In the genomic region with DNA sequence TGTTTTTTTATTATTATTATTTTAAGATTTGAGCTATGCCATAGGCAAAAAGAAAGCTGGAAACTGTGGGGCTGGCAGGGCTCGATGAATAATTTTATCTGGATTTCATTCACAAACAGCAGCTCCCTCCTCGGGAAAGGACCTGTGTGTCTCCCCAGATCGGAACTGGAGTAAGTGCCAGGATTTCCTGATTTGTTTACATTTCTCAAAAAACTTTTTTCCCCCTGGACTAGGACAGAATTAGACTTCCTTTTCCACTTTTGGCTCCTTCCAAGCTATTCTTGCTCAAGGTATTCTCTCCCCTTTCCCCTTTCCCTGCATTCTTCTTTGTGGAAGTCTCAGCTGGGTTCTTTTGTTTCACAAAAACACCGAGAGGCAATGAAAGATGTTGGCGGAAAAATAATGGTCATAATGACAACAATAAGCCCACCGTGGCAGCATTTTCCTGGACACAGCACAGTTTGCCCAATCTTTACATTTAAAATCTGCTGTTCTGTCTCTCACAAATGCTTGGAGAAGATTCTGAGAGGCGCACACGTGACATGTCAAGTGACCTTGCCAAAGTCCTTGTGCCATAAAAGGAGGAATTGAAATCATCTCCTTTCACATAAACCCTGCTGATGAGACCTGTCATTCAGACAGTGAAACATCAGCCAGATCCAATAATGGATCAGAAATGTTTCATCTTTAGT, we compare ENCODE assay signal across 11 cellular contexts.
DNase-seq lines count a peak whose midpoint lies in the region; ATAC-seq, FAIRE-seq and TF ChIP-seq lines count a peak whose summit lies in the region.
"Had no signal": no experiment of that assay in that cellular context is flagged by ENCODE, and none has a peak within 500 bp of the region (broad histone marks: within the 10 kb centered on the region; RNA-seq: fewer than 3 reads in every experiment).

No MANE protein-coding gene starts in this region.

- H3K36me3 Mint-ChIP-seq in MCF 10A (ENCODE audit: insufficient read depth, unreplicated experiment): peaks cover 6% of the 10 kb centered on the region
- H3K36me3 Mint-ChIP-seq: activated naive CD4-positive, alpha-beta T cell treated with anti-CD3 and anti-CD28 coated beads, Interleukin-2, amount 50 U/mL, for 24 hours had no signal

- H3K4me2 ChIP-seq in Loucy (ENCODE audit: low read depth, low read length, poor library complexity, severe bottlenecking): peak overlapping the region; percentile 5
- peak overlapping the region; percentile 49 for H3K4me2 ChIP-seq in HepG2 (ENCODE audit: low read depth, low read length)

- DNase-seq in MCF 10A (ENCODE audit: unreplicated experiment) (no peak), HepG2 (ENCODE audit: low spot score) (no peak), thoracic aorta (ENCODE audit: low spot score) (no peak), NCI-H446 treated with DMSO at 0.1 percent for 48 hours (lab: John Stamatoyannopoulos, UW) (no peak)
- no peak for DNase-seq in activated CD4-positive, alpha-beta T cell treated with anti-CD3 and anti-CD28 coated beads, Interleukin-2, amount 50 U/mL, for 1 hour
- DNase-seq: activated CD4-positive, alpha-beta T cell treated with anti-CD3 and anti-CD28 coated beads, Interleukin-2, amount 50 U/mL, for 4 hours; stimulated activated CD4-positive, alpha-beta T cell treated with anti-CD3 and anti-CD28 coated beads, Interleukin-12 subunit alpha, Interleukin-12 subunit beta, amount 100 ng/mL, for 4 hours; stimulated activated CD8-positive, alpha-beta memory T cell treated with anti-CD3 and anti-CD28 coated beads, Interleukin-4, amount 100 ng/mL, for 48 hours had no signal

- no peak for TF ChIP-seq POLR2A in HepG2 (IDR thresholded peaks at IDR 0.05; ENCODE audit: insufficient read depth in 1 of 2, low read depth in 2 of 2, low read length in 2 of 2)

- TF ChIP-seq RAD21 in HepG2 (CRISPR knock-in tag; IDR thresholded peaks at IDR 0.05): no peak

- H4K20me1 ChIP-seq in Loucy (ENCODE audit: insufficient read depth, low read length, poor library complexity, severe bottlenecking): no peaks in the 10 kb centered on the region
- no peaks in the 10 kb centered on the region for H4K20me1 ChIP-seq in HepG2 (ENCODE audit: insufficient read depth, low read length)

- H3K27me3 ChIP-seq in Loucy (ENCODE audit: insufficient read depth, low read length, poor library complexity, severe bottlenecking): no peaks in the 10 kb centered on the region
- H3K27me3 ChIP-seq in HepG2 (ENCODE audit: control insufficient read depth in 1 of 2, insufficient read depth in 2 of 2, low read length in 2 of 2): no peaks in the 10 kb centered on the region
- no peaks in the 10 kb centered on the region for H3K27me3 ChIP-seq in thoracic aorta (replicated peaks; ENCODE audit: insufficient read depth)

- H3K36me3 ChIP-seq in Loucy (ENCODE audit: insufficient read depth, low read length): no peaks in the 10 kb centered on the region
- no peaks in the 10 kb centered on the region for H3K36me3 ChIP-seq in HepG2 (replicated peaks in 1 of 2; ENCODE audit: control insufficient read depth in 1 of 2, insufficient read depth in 2 of 2, low read length in 2 of 2)
- no peaks in the 10 kb centered on the region for H3K36me3 ChIP-seq in thoracic aorta

- no peaks in the 10 kb centered on the region for H3F3A ChIP-seq in Loucy (ENCODE audit: low read depth)

- H3K9me3 Mint-ChIP-seq in MCF 10A (ENCODE audit: unreplicated experiment): no peaks in the 10 kb centered on the region
- H3K9me3 Mint-ChIP-seq: activated naive CD4-positive, alpha-beta T cell treated with anti-CD3 and anti-CD28 coated beads, Interleukin-2, amount 50 U/mL, for 24 hours had no signal

- H3K9ac ChIP-seq in Loucy (ENCODE audit: low read depth, low read length, poor library complexity, severe bottlenecking) (no peak overlapping the region), HepG2 (ENCODE audit: insufficient read depth, low read depth, low read length) (no peak overlapping the region)

- no peaks in the 10 kb centered on the region for H3K9me2 ChIP-seq in Loucy (replicated peaks; ENCODE audit: low read depth, low read length)

- peaks cover 2% of the 10 kb centered on the region for H3K4me1 ChIP-seq in Loucy (ENCODE audit: insufficient read depth, low read length, poor library complexity, severe bottlenecking)
- no peaks in the 10 kb centered on the region for H3K4me1 ChIP-seq in HepG2 (ENCODE audit: insufficient read depth, low read length)
- H3K4me1 ChIP-seq in thoracic aorta (ENCODE audit: control insufficient read depth in 1 of 2, low read depth in 2 of 2): peaks cover 9 to 16% of the 10 kb centered on the region in 2 donors

- H3K4me1 Mint-ChIP-seq in MCF 10A (ENCODE audit: insufficient read depth, unreplicated experiment): peaks cover 30% of the 10 kb centered on the region
- H3K4me1 Mint-ChIP-seq: activated naive CD4-positive, alpha-beta T cell treated with anti-CD3 and anti-CD28 coated beads, Interleukin-2, amount 50 U/mL, for 24 hours had no signal

- BruUV-seq in MCF 10A (replicated peaks; lab: Mats Ljungman, UMichigan) (no TSS peak), HepG2 (replicated peaks; lab: Mats Ljungman, UMichigan) (no TSS peak)

- WGBS in HepG2 (ENCODE audit: low lambda C conversion rate): 32% methylated on average over 8 of the region's 8 CpGs

- no peak for FAIRE-seq in HepG2 (lab: Jason Lieb, UNC)

- H3K27ac Mint-ChIP-seq in MCF 10A (ENCODE audit: low read depth, unreplicated experiment): peak overlapping the region; percentile 50
- H3K27ac Mint-ChIP-seq: activated naive CD4-positive, alpha-beta T cell treated with anti-CD3 and anti-CD28 coated beads, Interleukin-2, amount 50 U/mL, for 24 hours had no signal

- TF ChIP-seq EP300 in HepG2 (IDR thresholded peaks at IDR 0.05; ENCODE audit: low read depth in 2 of 2, low read length in 2 of 2) (no peak), HepG2 (CRISPR knock-in tag; IDR thresholded peaks at IDR 0.05; ENCODE audit: borderline replicate concordance) (no peak)

- no peak overlapping the region for H3K27ac ChIP-seq in HepG2 (ENCODE audit: extremely low read length, insufficient read depth, low read length)
- H3K27ac ChIP-seq in thoracic aorta: no peak overlapping the region

- in situ Hi-C loops in HepG2 (cut with HindIII; ENCODE audit: extremely low pct_ligation_motif_present, low pct_unique_long_range_greater_than_20kb): loop anchor here (10.0 to 25.0 kb wide), 2 partner anchors 349 to 816 kb away; no protein-coding TSS in a partner anchor

- intact Hi-C loops in MCF 10A (cut with micrococcal nuclease): loop anchor here (10.0 kb wide), 1 partner anchor 956 kb away; no protein-coding TSS in a partner anchor
- intact Hi-C loops in HepG2 (cut with micrococcal nuclease; ENCODE audit: unreplicated experiment): no loop called here

- H2AFZ ChIP-seq in Loucy (ENCODE audit: low read length) (peak overlapping the region; percentile 73), HepG2 (ENCODE audit: low read length) (peak overlapping the region; percentile 9)

- POLR2A ChIA-PET in MCF 10A (lab: Yijun Ruan, JAX) (interaction anchor here (1.1 to 1.3 kb wide), 2 partner anchors 58 to 807 kb away, joined by 3 read pairs; no protein-coding TSS in a partner anchor), HepG2 (lab: Yijun Ruan, JAX) (no interaction called here)

- H3K27me3 Mint-ChIP-seq in MCF 10A (ENCODE audit: insufficient read depth, unreplicated experiment): no peaks in the 10 kb centered on the region

- CTCF ChIA-PET in MCF 10A (lab: Yijun Ruan, JAX): interaction anchor here (0.6 to 2.2 kb wide), 6 partner anchors 113 to 1650 kb away, joined by 3 to 11 read pairs (median 4); no protein-coding TSS in a partner anchor
- CTCF ChIA-PET in HepG2 (lab: Yijun Ruan, JAX; ENCODE audit: low intra/inter-chr PET ratio, low total read pairs): no interaction called here

- H3K4me3 Mint-ChIP-seq in MCF 10A (ENCODE audit: unreplicated experiment): no peak overlapping the region
- H3K4me3 Mint-ChIP-seq: activated naive CD4-positive, alpha-beta T cell treated with anti-CD3 and anti-CD28 coated beads, Interleukin-2, amount 50 U/mL, for 24 hours had no signal

- TF ChIP-seq CTCF in Loucy (conservative IDR thresholded peaks at IDR 0.05; ENCODE audit: low read length) (no peak), MCF 10A (IDR thresholded peaks at IDR 0.05; ENCODE audit: unreplicated experiment) (no peak), HepG2 (CRISPR knock-in tag; IDR thresholded peaks at IDR 0.05) (no peak), thoracic aorta (IDR thresholded peaks at IDR 0.05) (no peak)

- H3K79me2 ChIP-seq in Loucy (ENCODE audit: insufficient read depth, low read length): no peaks in the 10 kb centered on the region
- H3K79me2 ChIP-seq in HepG2 (ENCODE audit: insufficient read depth, low read length): no peaks in the 10 kb centered on the region

- H3K9me3 ChIP-seq in Loucy (ENCODE audit: insufficient read depth, low read depth, low read length) (no peaks in the 10 kb centered on the region), HepG2 (ENCODE audit: low read length) (no peaks in the 10 kb centered on the region), thoracic aorta (no peaks in the 10 kb centered on the region)

- H3K4me3 ChIP-seq in Loucy (ENCODE audit: low read length, poor library complexity, severe bottlenecking) (no peak overlapping the region), HepG2 (replicated peaks in 1 of 3; ENCODE audit: insufficient read depth in 1 of 3, low read depth in 2 of 3, low read length in 3 of 3) (no peak overlapping the region), thoracic aorta (peak overlapping the region; percentile 42)

- ATAC-seq in HepG2 (no peak), thoracic aorta (ENCODE audit: insufficient number of reproducible peaks, low FRiP score, low read depth) (no peak), GM21515 (IDR thresholded peaks at IDR 0.05; ENCODE audit: unreplicated experiment) (no peak)

TF ChIP-seq in HepG2, 621 proteins besides CTCF, POLR2A, EP300 and RAD21 (continues in another document):
- TF ChIP-seq NBN (conservative IDR thresholded peaks at IDR 0.05): no peak
- TF ChIP-seq, protein P1, sequence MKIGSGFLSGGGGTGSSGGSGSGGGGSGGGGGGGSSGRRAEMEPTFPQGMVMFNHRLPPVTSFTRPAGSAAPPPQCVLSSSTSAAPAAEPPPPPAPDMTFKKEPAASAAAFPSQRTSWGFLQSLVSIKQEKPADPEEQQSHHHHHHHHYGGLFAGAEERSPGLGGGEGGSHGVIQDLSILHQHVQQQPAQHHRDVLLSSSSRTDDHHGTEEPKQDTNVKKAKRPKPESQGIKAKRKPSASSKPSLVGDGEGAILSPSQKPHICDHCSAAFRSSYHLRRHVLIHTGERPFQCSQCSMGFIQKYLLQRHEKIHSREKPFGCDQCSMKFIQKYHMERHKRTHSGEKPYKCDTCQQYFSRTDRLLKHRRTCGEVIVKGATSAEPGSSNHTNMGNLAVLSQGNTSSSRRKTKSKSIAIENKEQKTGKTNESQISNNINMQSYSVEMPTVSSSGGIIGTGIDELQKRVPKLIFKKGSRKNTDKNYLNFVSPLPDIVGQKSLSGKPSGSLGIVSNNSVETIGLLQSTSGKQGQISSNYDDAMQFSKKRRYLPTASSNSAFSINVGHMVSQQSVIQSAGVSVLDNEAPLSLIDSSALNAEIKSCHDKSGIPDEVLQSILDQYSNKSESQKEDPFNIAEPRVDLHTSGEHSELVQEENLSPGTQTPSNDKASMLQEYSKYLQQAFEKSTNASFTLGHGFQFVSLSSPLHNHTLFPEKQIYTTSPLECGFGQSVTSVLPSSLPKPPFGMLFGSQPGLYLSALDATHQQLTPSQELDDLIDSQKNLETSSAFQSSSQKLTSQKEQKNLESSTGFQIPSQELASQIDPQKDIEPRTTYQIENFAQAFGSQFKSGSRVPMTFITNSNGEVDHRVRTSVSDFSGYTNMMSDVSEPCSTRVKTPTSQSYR (CRISPR knock-in tag; IDR thresholded peaks at IDR 0.05; ENCODE audit: borderline replicate concordance): no peak
